8 cellular contexts compared by ENCODE assay signal in genomic region chr22:27880778-27881394, GRCh38. TPM values are rescaled to one million over a fixed set of nuclear protein-coding genes. Genes with fewer than 3 reads are reported as not detected.
DNase-seq lines count a peak whose midpoint lies in the region; ATAC-seq and TF ChIP-seq lines count a peak whose summit lies in the region.

No MANE protein-coding gene starts in this region.

- no peak overlapping the region for H3K4me3 ChIP-seq in epithelial cell of proximal tubule (ENCODE audit: low read depth, low read length)
- H3K4me3 ChIP-seq in mucosa of descending colon = no peak overlapping the region
- no peak overlapping the region for H3K4me3 ChIP-seq in vagina

- in situ Hi-C loops in KBM-7 (cut with MboI; ENCODE audit: low pct_unique_long_range_greater_than_20kb, low sequenced_read_pairs) = loop anchor here (25.0 kb wide), 1 partner anchor 706 kb away; no protein-coding TSS in a partner anchor

- no peaks in the 10 kb centered on the region for H3K36me3 ChIP-seq in mucosa of descending colon (ENCODE audit: low read depth)
- no peaks in the 10 kb centered on the region for H3K36me3 ChIP-seq in vagina

- H3K9me3 ChIP-seq in mucosa of descending colon (no peaks in the 10 kb centered on the region), vagina (no peaks in the 10 kb centered on the region)

- H3K4me1 ChIP-seq in mucosa of descending colon (ENCODE audit: low read depth) (no peaks in the 10 kb centered on the region), vagina (peaks cover 41% of the 10 kb centered on the region)

- intact Hi-C loops in mucosa of descending colon (cut with DNase I, micrococcal nuclease) (loop anchor here in 1 of 2 donors (5.0 kb wide), 1 partner anchor 126 kb away; no protein-coding TSS in a partner anchor), vagina (cut with DNase I) (no loop called here)

- DNase-seq in DMS53 treated with DMSO at 0.1 percent for 48 hours (lab: John Stamatoyannopoulos, UW; ENCODE audit: unreplicated experiment) (peak; percentile 15), KBM-7 (peak; percentile 69), SK-N-DZ (ENCODE audit: low spot score) (peak; percentile 68), epithelial cell of proximal tubule (ENCODE audit: low read depth) (peak; percentile 31), mucosa of descending colon (peak in 1 of 3 donors; percentile 78), vagina (ENCODE audit: extremely low spot score in 2 of 2) (no peak), NCI-H2081 treated with DMSO at 0.1 percent for 48 hours (lab: John Stamatoyannopoulos, UW) (no peak)

- peak; percentile 74 for TF ChIP-seq CTCF in epithelial cell of proximal tubule (conservative IDR thresholded peaks at IDR 0.05; ENCODE audit: low read depth, low read length)
- TF ChIP-seq CTCF in mucosa of descending colon (IDR thresholded peaks at IDR 0.05) = peak; percentile 35
- TF ChIP-seq CTCF in vagina (IDR thresholded peaks at IDR 0.05) = peak; percentile 39 to 66 (median 55)

- peak; percentile 86 for ATAC-seq in mucosa of descending colon
- ATAC-seq in GM18907 (IDR thresholded peaks at IDR 0.05; ENCODE audit: unreplicated experiment) = no peak

- H3K27me3 ChIP-seq in vagina = no peaks in the 10 kb centered on the region

- peak overlapping the region; percentile 77 for H3K27ac ChIP-seq in vagina

- no peak for TF ChIP-seq POLR2A in vagina (IDR thresholded peaks at IDR 0.05)

RNA-seq across cellular contexts. Expression of gene PITPNB, which starts 38.2 kb away (rescaled TPM):
- 38.0 and 39.1 TPM in 2 replicates for polyA plus RNA-seq in SK-N-DZ (2014; cell fraction: cytosol; rRNA removed)
- polyA plus RNA-seq in SK-N-DZ (2014; cell fraction: nucleus; rRNA removed) = 46.3 and 72.6 TPM in 2 replicates
- total RNA-seq in epithelial cell of proximal tubule = 16.3 and 21.4 TPM in 2 replicates
- total RNA-seq in mucosa of descending colon = 100 to 1,000 TPM in 1 of 3 donors, 10 to 100 TPM in 2; 42.5 to 130 (median 47.4) TPM
- total RNA-seq in vagina = 51.3 TPM

Comparison
In these comparisons a context has a peak if more than half of its experiments do, and no peak if none do; other contexts are left out.
1. DNase-seq: peak in DMS53 treated with DMSO at 0.1 percent for 48 hours (single experiment), KBM-7 (single experiment), SK-N-DZ (single experiment) and epithelial cell of proximal tubule (single experiment); none in vagina (0 of 2) and NCI-H2081 treated with DMSO at 0.1 percent for 48 hours (single experiment).
2. Peak in every context shown above with its lines, with median percentiles within 50 percentile points of each other: CTCF ChIP-seq.